1 cellular context compared by ENCODE assay signal in the genomic region with DNA sequence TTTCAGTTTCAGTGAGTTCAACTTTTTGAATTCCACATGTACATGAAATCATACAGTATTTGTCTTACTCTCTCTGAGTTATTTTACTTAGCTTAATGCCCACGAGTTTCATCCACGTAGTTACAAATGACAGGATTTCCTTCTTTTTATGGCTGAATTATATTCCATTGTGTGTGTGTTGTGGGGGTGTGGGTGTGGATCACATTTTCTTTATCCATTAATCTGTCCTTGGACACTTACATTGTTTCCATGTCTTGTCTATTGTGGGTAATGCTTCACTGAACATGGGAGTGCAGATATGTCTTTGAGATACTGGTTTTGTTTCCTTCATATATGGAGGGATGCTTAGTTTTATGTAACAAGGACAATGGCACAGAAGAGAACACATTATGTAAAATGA.
TF ChIP-seq lines count a peak whose summit lies in the region.

No MANE protein-coding gene starts in this region.

TF ChIP-seq in GM12878, 131 proteins besides CTCF, POLR2A, EP300 and RAD21 (continued from another document):
- TF ChIP-seq, protein P1, sequence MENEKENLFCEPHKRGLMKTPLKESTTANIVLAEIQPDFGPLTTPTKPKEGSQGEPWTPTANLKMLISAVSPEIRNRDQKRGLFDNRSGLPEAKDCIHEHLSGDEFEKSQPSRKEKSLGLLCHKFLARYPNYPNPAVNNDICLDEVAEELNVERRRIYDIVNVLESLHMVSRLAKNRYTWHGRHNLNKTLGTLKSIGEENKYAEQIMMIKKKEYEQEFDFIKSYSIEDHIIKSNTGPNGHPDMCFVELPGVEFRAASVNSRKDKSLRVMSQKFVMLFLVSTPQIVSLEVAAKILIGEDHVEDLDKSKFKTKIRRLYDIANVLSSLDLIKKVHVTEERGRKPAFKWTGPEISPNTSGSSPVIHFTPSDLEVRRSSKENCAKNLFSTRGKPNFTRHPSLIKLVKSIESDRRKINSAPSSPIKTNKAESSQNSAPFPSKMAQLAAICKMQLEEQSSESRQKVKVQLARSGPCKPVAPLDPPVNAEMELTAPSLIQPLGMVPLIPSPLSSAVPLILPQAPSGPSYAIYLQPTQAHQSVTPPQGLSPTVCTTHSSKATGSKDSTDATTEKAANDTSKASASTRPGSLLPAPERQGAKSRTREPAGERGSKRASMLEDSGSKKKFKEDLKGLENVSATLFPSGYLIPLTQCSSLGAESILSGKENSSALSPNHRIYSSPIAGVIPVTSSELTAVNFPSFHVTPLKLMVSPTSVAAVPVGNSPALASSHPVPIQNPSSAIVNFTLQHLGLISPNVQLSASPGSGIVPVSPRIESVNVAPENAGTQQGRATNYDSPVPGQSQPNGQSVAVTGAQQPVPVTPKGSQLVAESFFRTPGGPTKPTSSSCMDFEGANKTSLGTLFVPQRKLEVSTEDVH (IDR thresholded peaks at IDR 0.05; ENCODE audit: low read depth, partially characterized antibody) = no peak
- TF ChIP-seq, protein P2, sequence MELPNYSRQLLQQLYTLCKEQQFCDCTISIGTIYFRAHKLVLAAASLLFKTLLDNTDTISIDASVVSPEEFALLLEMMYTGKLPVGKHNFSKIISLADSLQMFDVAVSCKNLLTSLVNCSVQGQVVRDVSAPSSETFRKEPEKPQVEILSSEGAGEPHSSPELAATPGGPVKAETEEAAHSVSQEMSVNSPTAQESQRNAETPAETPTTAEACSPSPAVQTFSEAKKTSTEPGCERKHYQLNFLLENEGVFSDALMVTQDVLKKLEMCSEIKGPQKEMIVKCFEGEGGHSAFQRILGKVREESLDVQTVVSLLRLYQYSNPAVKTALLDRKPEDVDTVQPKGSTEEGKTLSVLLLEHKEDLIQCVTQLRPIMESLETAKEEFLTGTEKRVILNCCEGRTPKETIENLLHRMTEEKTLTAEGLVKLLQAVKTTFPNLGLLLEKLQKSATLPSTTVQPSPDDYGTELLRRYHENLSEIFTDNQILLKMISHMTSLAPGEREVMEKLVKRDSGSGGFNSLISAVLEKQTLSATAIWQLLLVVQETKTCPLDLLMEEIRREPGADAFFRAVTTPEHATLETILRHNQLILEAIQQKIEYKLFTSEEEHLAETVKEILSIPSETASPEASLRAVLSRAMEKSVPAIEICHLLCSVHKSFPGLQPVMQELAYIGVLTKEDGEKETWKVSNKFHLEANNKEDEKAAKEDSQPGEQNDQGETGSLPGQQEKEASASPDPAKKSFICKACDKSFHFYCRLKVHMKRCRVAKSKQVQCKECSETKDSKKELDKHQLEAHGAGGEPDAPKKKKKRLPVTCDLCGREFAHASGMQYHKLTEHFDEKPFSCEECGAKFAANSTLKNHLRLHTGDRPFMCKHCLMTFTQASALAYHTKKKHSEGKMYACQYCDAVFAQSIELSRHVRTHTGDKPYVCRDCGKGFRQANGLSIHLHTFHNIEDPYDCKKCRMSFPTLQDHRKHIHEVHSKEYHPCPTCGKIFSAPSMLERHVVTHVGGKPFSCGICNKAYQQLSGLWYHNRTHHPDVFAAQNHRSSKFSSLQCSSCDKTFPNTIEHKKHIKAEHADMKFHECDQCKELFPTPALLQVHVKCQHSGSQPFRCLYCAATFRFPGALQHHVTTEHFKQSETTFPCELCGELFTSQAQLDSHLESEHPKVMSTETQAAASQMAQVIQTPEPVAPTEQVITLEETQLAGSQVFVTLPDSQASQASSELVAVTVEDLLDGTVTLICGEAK (IDR thresholded peaks at IDR 0.05; ENCODE audit: borderline replicate concordance) = no peak
- TF ChIP-seq SUPT20H (IDR thresholded peaks at IDR 0.05; ENCODE audit: borderline replicate concordance, control insufficient read depth, low read depth, low read length) (no peak), SIN3A (IDR thresholded peaks at IDR 0.05; ENCODE audit: low read depth, low read length) (no peak), HCFC1 (IDR thresholded peaks at IDR 0.05; ENCODE audit: low read length) (no peak), NR2C1 (IDR thresholded peaks at IDR 0.05) (no peak), BHLHE40 (IDR thresholded peaks at IDR 0.05; ENCODE audit: borderline replicate concordance in 1 of 2, low read depth in 2 of 2, low read length in 1 of 2) (no peak), CUX1 (IDR thresholded peaks at IDR 0.05; ENCODE audit: insufficient replicate concordance, low read depth, low read length) (no peak), ZBED1 (IDR thresholded peaks at IDR 0.05; ENCODE audit: borderline replicate concordance) (no peak), RB1 (IDR thresholded peaks at IDR 0.05; ENCODE audit: borderline replicate concordance) (no peak), ZBTB11 (CRISPR knock-in tag; IDR thresholded peaks at IDR 0.05) (no peak), SMARCA5 (IDR thresholded peaks at IDR 0.05) (no peak)
